ENCODE assay signal across 17 cellular contexts in the genomic region with DNA sequence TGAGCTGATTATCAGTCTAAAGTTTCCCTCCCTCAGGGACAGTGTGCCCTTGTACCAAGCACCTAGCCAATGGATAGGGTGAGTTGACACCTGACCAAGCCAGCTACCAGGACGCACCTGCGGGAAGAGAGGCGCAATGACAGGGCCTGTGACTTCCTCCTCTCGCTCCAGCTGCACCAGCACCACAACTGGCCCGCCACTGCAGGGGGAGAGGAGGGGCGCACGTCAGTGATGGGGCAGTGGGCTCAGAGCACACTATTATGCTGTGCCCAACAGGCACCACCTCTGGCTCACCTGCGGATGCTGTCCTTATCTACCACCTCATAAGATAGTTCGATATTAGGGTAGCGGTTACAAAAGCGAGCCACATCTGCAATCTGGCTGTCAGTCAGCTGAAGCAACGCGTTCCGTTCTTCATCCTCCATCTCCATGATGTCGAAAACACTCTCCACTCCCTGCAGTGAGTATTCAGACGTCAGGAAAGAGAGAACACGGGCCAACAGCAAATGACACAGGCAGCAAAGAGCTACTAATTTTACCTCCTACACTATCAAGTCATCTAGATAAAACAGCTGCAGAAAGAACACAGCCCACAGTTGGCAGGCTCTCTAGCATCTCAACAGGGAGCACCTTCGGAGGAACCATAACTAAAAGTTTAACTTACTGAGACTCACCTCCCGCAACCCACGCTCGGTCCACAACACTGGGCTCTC. TPM values are rescaled to one million over a fixed set of nuclear protein-coding genes. Genes with fewer than 3 reads are reported as not detected.
DNase-seq lines count a peak whose midpoint lies in the region; ATAC-seq, FAIRE-seq and TF ChIP-seq lines count a peak whose summit lies in the region.
"Had no signal": no experiment of that assay in that cellular context is flagged by ENCODE, and none has a peak within 500 bp of the region (broad histone marks: within the 10 kb centered on the region; RNA-seq: fewer than 3 reads in every experiment).

No MANE protein-coding gene starts in this region.

- H3K4me1 ChIP-seq in HCT116 (ENCODE audit: control insufficient read depth in 1 of 2, insufficient read depth in 2 of 2, low read length in 2 of 2) (peaks cover 0 to 5% of the 10 kb centered on the region in 2 experiments; a peak in 1 of 4 replicates), Panc1 (ENCODE audit: control insufficient read depth, insufficient read depth, low read length) (no peaks in the 10 kb centered on the region), neuronal stem cell (ENCODE audit: control insufficient read depth in 2 of 2, insufficient read depth in 1 of 2, low read depth in 1 of 2, low read length in 2 of 2) (no peaks in the 10 kb centered on the region)
- H3K4me1 ChIP-seq: BE2C had no signal

- RAD21 ChIA-PET in HCT116 (lab: Charles Lee; ENCODE audit: low non-redundant PET in 1 of 2, low total read pairs in 2 of 2, uncharacterized antibody in 2 of 2, unreplicated experiment in 2 of 2), result no interaction called here

- no peaks in the 10 kb centered on the region for H3K27me3 ChIP-seq in HCT116 (ENCODE audit: insufficient read depth, low read length)
- H3K27me3 ChIP-seq in Panc1 (ENCODE audit: control insufficient read depth, insufficient read depth, low read length), result no peaks in the 10 kb centered on the region
- no peaks in the 10 kb centered on the region for H3K27me3 ChIP-seq in neuronal stem cell (ENCODE audit: control insufficient read depth in 3 of 3, insufficient read depth in 3 of 3, low read depth in 1 of 3, low read length in 3 of 3)
- no peaks in the 10 kb centered on the region for H3K27me3 ChIP-seq in dorsolateral prefrontal cortex
- H3K27me3 ChIP-seq: BE2C had no signal

- no peak overlapping the region for H2BK120ac ChIP-seq in neuronal stem cell (ENCODE audit: low read depth, low read length)

- intact Hi-C loops in HCT116 (cut with micrococcal nuclease), result no loop called here
- intact Hi-C loops in Panc1 (cut with micrococcal nuclease; ENCODE audit: unreplicated experiment), result no loop called here
- intact Hi-C loops in dorsolateral prefrontal cortex (cut with DNase I), result no loop called here

- CTCF ChIA-PET in HCT116 (lab: Charles Lee) (no interaction called here), Panc1 (lab: Charles Lee) (no interaction called here)

- H3K23ac ChIP-seq in neuronal stem cell (ENCODE audit: low read depth, low read length, poor library complexity), result peak overlapping the region; percentile 82

- H3K9me2 ChIP-seq in HCT116 (ENCODE audit: insufficient read depth), result no peaks in the 10 kb centered on the region

- H3K4me2 ChIP-seq in HCT116 (ENCODE audit: low read length), result no peak overlapping the region
- no peak overlapping the region for H3K4me2 ChIP-seq in neuronal stem cell (ENCODE audit: insufficient read depth, low read length, poor library complexity, severe bottlenecking)

- DNase-seq in HCT116 (ENCODE audit: low read depth, low spot score) (no peak), Panc1 (ENCODE audit: low read depth, low spot score) (no peak), neuronal stem cell (ENCODE audit: low spot score) (no peak), urothelium cell line (ENCODE audit: low spot score) (no peak), dorsolateral prefrontal cortex (no peak), NCI-H446 (lab: John Stamatoyannopoulos, UW) (no peak), GM19240 (ENCODE audit: insufficient read length, low spot score) (no peak)
- DNase-seq: BE2C; CD4-positive, alpha-beta memory T cell; DMS153; DMS79 treated with DMSO at 0.1 percent for 48 hours; GDM1; GM23248 had no signal

- TF ChIP-seq CTCF in HCT116 (IDR thresholded peaks at IDR 0.05 in 2 of 3, conservative IDR thresholded peaks at IDR 0.05 in 1 of 3; ENCODE audit: borderline replicate concordance in 1 of 3, insufficient read depth in 1 of 3, low read depth in 2 of 3, low read length in 2 of 3) (no peak), Panc1 (IDR thresholded peaks at IDR 0.05) (no peak), dorsolateral prefrontal cortex (IDR thresholded peaks at IDR 0.05 in 54 of 56, conservative IDR thresholded peaks at IDR 0.05 in 2 of 56; ENCODE audit: low read depth in 1 of 56, partially characterized antibody in 56 of 56) (no peak)

- WGBS in neuronal stem cell (ENCODE audit: extremely low coverage in 2 of 2, insufficient read length in 2 of 2, insufficient replicate concordance in 1 of 2), 2 donors, result no CpG with 5 or more reads among the region's 21 CpGs

- H4K20me1 ChIP-seq in HCT116 (ENCODE audit: insufficient read depth), result no peaks in the 10 kb centered on the region; the same call in 1 of the 2 replicates

- 0 out of 2 replicates have a peak, but pooled peaks cover 3% of the 10 kb centered on the region for H3K79me2 ChIP-seq in HCT116 (ENCODE audit: insufficient read depth, low read length)

- in situ Hi-C loops in Panc1 (cut with HindIII; ENCODE audit: low pct_unique_long_range_greater_than_20kb, low sequenced_read_pairs), result no loop called here

- H2AFZ ChIP-seq in HCT116 (ENCODE audit: low read depth, low read length, poor library complexity, severe bottlenecking), result no peak overlapping the region
- no peak overlapping the region for H2AFZ ChIP-seq in neuronal stem cell (ENCODE audit: low read length)
- H2AFZ ChIP-seq: GM23248 had no signal

- no peak overlapping the region for H2AK5ac ChIP-seq in neuronal stem cell (ENCODE audit: low read depth, low read length)

- peak overlapping the region; percentile 9 for H4K8ac ChIP-seq in neuronal stem cell (ENCODE audit: low read depth, low read length)

- H2BK12ac ChIP-seq in neuronal stem cell (ENCODE audit: low read length), result no peak overlapping the region

- H3K79me1 ChIP-seq in neuronal stem cell (ENCODE audit: low read depth, low read length), result no peaks in the 10 kb centered on the region

- peaks cover 56 to 60% of the 10 kb centered on the region in 2 experiments for H3K36me3 ChIP-seq in HCT116 (ENCODE audit: control insufficient read depth in 1 of 2, insufficient read depth in 2 of 2, low read length in 2 of 2)
- peaks cover 25% of the 10 kb centered on the region for H3K36me3 ChIP-seq in Panc1 (ENCODE audit: control insufficient read depth, insufficient read depth, low read length)
- peaks cover 58 to 95% of the 10 kb centered on the region in 2 donors for H3K36me3 ChIP-seq in neuronal stem cell (replicated peaks in 1 of 2; ENCODE audit: control insufficient read depth in 2 of 2, insufficient read depth in 2 of 2, low read length in 2 of 2)

- H2BK5ac ChIP-seq in neuronal stem cell (ENCODE audit: low read length), result peak overlapping the region; percentile 34

- H3K4ac ChIP-seq in neuronal stem cell (ENCODE audit: low read length), result no peak overlapping the region

- peak; percentile 83 for FAIRE-seq in urothelium cell line (lab: Jason Lieb, UNC)
- FAIRE-seq: A204.1, H54 had no signal

- H3K27ac ChIP-seq in HCT116 (ENCODE audit: low read depth, low read length) (no peak overlapping the region), Panc1 (ENCODE audit: low read length) (no peak overlapping the region), neuronal stem cell (replicated peaks; ENCODE audit: low read length) (no peak overlapping the region), dorsolateral prefrontal cortex (peak overlapping the region in 7 of 59 donors; percentile 8 to 55 (median 20))
- H3K27ac ChIP-seq: C4-2B, GM23248 had no signal

- no peak overlapping the region for H2BK15ac ChIP-seq in neuronal stem cell (ENCODE audit: low read length)

- H3K4me3 ChIP-seq in HCT116 (replicated peaks in 1 of 2; ENCODE audit: low read depth in 1 of 2, low read length in 2 of 2) (no peak overlapping the region), Panc1 (ENCODE audit: low read depth in 2 of 2, low read length in 2 of 2) (no peak overlapping the region), neuronal stem cell (ENCODE audit: low read length in 2 of 2) (no peak overlapping the region), dorsolateral prefrontal cortex (no peak overlapping the region)
- H3K4me3 ChIP-seq: GM23248 had no signal

- POLR2A ChIA-PET in HCT116 (lab: Charles Lee) (no interaction called here), Panc1 (lab: Charles Lee) (no interaction called here)

- no peak overlapping the region for H4K91ac ChIP-seq in neuronal stem cell (ENCODE audit: low read depth, low read length, poor library complexity)

- H3K9ac ChIP-seq in HCT116 (ENCODE audit: low read length) (no peak overlapping the region), neuronal stem cell (ENCODE audit: low read depth, low read length, poor library complexity) (no peak overlapping the region)
- H3K9ac ChIP-seq: GM23248 had no signal

- H3K9me3 ChIP-seq in HCT116 (ENCODE audit: control insufficient read depth in 1 of 2, insufficient read depth in 1 of 2, low read depth in 1 of 2, low read length in 2 of 2) (no peaks in the 10 kb centered on the region), Panc1 (ENCODE audit: control insufficient read depth, insufficient read depth, low read depth, low read length) (no peaks in the 10 kb centered on the region), neuronal stem cell (replicated peaks in 1 of 2; ENCODE audit: control insufficient read depth in 2 of 2, insufficient read depth in 1 of 2, low read depth in 1 of 2, low read length in 2 of 2) (no peaks in the 10 kb centered on the region)
- H3K9me3 ChIP-seq: BE2C had no signal

- no peak overlapping the region for H3K14ac ChIP-seq in neuronal stem cell (ENCODE audit: low read length)

- ATAC-seq in HCT116 (no peak), Panc1 (no peak)

- BruUV-seq in HCT116 (replicated peaks; lab: Mats Ljungman, UMichigan) (TSS peak; percentile 35), Panc1 (replicated peaks; lab: Mats Ljungman, UMichigan) (TSS peak; percentile 67)

- no peak for TF ChIP-seq RAD21 in HCT116 (IDR thresholded peaks at IDR 0.05; ENCODE audit: low read depth)

- no peak for TF ChIP-seq POLR2A in HCT116 (IDR thresholded peaks at IDR 0.05; ENCODE audit: borderline replicate concordance, extremely low read depth, insufficient read depth, insufficient read length)

- H3K18ac ChIP-seq in neuronal stem cell (ENCODE audit: low read length), result no peak overlapping the region

RNA-seq across cellular contexts. Expression of a gene that starts 10.9 kb away (rescaled TPM):
- 76.8 TPM for total RNA-seq in HCT116 (2021; ENCODE audit: unreplicated experiment)
- polyA plus RNA-seq in HCT116 (2012), result 54.7 and 62.0 TPM in 2 replicates
- 85.5 TPM for total RNA-seq in Panc1 (2021; ENCODE audit: unreplicated experiment)
- 77.4 TPM for polyA plus RNA-seq in Panc1 (2012; ENCODE audit: insufficient read length)
- 40.0 TPM for polyA plus RNA-seq in neuronal stem cell (2013, experiment 1 of 2)
- 40.3 TPM for polyA plus RNA-seq in neuronal stem cell (2013, experiment 2 of 2)
- 100 to 1,000 TPM in 47 of 120 experiments, 10 to 100 TPM in 73; 71.3 to 116 (median 96.1) TPM for total RNA-seq in dorsolateral prefrontal cortex

RNA-seq across cellular contexts. Expression of a gene that starts 11.1 kb away (rescaled TPM):
- total RNA-seq in HCT116 (2021; ENCODE audit: unreplicated experiment) (25.3 TPM), Panc1 (2021; ENCODE audit: unreplicated experiment) (63.1 TPM), dorsolateral prefrontal cortex (10 to 100 TPM; 33.5 to 77.9 (median 59.2) TPM)
- 19.7 and 19.8 TPM in 2 replicates for polyA plus RNA-seq in HCT116 (2012)
- 48.7 TPM for polyA plus RNA-seq in Panc1 (2012; ENCODE audit: insufficient read length)
- 17.8 TPM for polyA plus RNA-seq in neuronal stem cell (2013, experiment 1 of 2)
- polyA plus RNA-seq in neuronal stem cell (2013, experiment 2 of 2), result 17.4 TPM

RNA-seq across cellular contexts. Expression of a gene that starts 28.4 kb away (rescaled TPM):
- 202 TPM for total RNA-seq in HCT116 (2021; ENCODE audit: unreplicated experiment)
- 225 and 235 TPM in 2 replicates for polyA plus RNA-seq in HCT116 (2012)
- 231 TPM for total RNA-seq in Panc1 (2021; ENCODE audit: unreplicated experiment)
- polyA plus RNA-seq in Panc1 (2012; ENCODE audit: insufficient read length), result 251 TPM
- 80.4 TPM for polyA plus RNA-seq in neuronal stem cell (2013, experiment 1 of 2)
- 79.4 TPM for polyA plus RNA-seq in neuronal stem cell (2013, experiment 2 of 2)
- total RNA-seq in dorsolateral prefrontal cortex, result 100 to 1,000 TPM in 18 of 120 experiments, 10 to 100 TPM in 102; 76.1 to 117 (median 91.0) TPM

RNA-seq across cellular contexts. Expression of a gene that starts 48.2 kb away (rescaled TPM):
- total RNA-seq in HCT116 (2021; ENCODE audit: unreplicated experiment) (12.4 TPM), Panc1 (2021; ENCODE audit: unreplicated experiment) (12.2 TPM), dorsolateral prefrontal cortex (1 to 10 TPM in 111 of 120 experiments, under 1 TPM in 9; 0.54 to 6.2 (median 1.9) TPM)
- polyA plus RNA-seq in HCT116 (2012), result 6.4 and 7.3 TPM in 2 replicates
- polyA plus RNA-seq in Panc1 (2012; ENCODE audit: insufficient read length), result 9.6 TPM
- polyA plus RNA-seq in neuronal stem cell (2013, experiment 1 of 2), result 4.8 TPM
- polyA plus RNA-seq in neuronal stem cell (2013, experiment 2 of 2), result 4.3 TPM
- total RNA-seq: HT-29 had no signal

RNA-seq across cellular contexts. Expression of a gene that starts 58.6 kb away (rescaled TPM):
- total RNA-seq in HCT116 (2021; ENCODE audit: unreplicated experiment) (64.1 TPM), Panc1 (2021; ENCODE audit: unreplicated experiment) (55.6 TPM), dorsolateral prefrontal cortex (1 to 10 TPM in 57 of 120 experiments, under 1 TPM in 55, not detected in 8; 0.19 to 3.2 (median 1.0) TPM)
- polyA plus RNA-seq in HCT116 (2012), result 40.9 and 53.9 TPM in 2 replicates
- 20.5 TPM for polyA plus RNA-seq in Panc1 (2012; ENCODE audit: insufficient read length)
- polyA plus RNA-seq in neuronal stem cell (2013, experiment 1 of 2), result 46.7 TPM
- polyA plus RNA-seq in neuronal stem cell (2013, experiment 2 of 2), result 46.2 TPM
